In the genomic region with DNA sequence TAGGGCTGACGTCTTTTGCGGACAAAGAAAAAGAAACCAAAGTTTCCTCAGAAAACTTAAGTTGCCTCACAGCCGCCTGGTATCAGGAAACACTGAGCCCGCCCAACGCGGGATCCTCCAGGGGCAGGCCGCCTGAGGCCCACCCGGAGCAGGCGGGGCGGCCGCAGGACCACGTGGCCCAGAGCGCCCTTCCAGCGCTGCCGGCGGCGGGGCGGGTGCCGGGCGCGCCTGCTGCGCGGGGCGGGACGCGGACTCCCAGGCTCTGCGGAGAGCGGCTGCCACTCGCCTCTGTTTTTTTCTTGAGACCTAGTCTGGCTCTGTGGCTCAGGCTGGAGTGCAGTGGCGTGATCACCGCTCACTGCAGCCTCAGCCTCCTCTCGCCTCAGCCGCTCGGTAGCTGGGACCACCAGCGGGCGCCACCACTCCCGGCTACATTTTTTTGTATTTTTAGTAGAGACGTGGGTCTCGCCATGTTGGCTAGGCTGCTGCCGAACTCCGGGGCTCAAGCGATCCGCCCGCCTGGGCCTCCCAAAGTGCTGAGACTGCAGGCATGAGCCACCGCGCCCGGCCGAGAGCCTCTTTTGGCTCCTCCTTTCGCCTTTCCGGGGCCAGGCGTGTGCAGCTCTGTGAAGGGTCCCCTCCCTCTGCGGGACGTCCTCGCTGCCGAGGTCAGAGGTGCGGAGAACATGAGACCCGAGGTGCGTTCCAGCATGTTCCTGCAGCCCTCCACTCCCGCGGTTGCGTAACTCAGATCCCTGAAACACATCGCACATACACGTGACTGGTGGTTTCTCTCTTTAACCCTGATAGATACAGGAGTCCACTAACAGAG, we compare ENCODE assay signal across 8 cellular contexts. TPM values are rescaled to one million over a fixed set of nuclear protein-coding genes. Genes with fewer than 3 reads are reported as not detected.
DNase-seq lines count a peak whose midpoint lies in the region; ATAC-seq and TF ChIP-seq lines count a peak whose summit lies in the region.

No MANE protein-coding gene starts in this region.

- H4K91ac ChIP-seq in trophoblast cell (ENCODE audit: low read depth, low read length): peak overlapping the region; percentile 40

- no peak overlapping the region for H3K23ac ChIP-seq in trophoblast cell (ENCODE audit: low read length)

- H3K9ac ChIP-seq in adipocyte (ENCODE audit: low read length) (peak overlapping the region; percentile 96), trophoblast cell (ENCODE audit: low read length) (peak overlapping the region; percentile 35)

- H3K4me1 ChIP-seq in adipocyte (ENCODE audit: control insufficient read depth, insufficient read depth, low read length): peaks cover 18% of the 10 kb centered on the region
- H3K4me1 ChIP-seq in heart left ventricle: peaks cover 0 to 42% (median 9%) of the 10 kb centered on the region in 12 donors
- peaks cover 5 to 8% of the 10 kb centered on the region in 2 experiments for H3K4me1 ChIP-seq in trophoblast cell (ENCODE audit: control insufficient read depth in 1 of 2, insufficient read depth in 2 of 2, low read length in 2 of 2)
- H3K4me1 ChIP-seq in upper lobe of right lung: peaks cover 8% of the 10 kb centered on the region

- H3K27ac ChIP-seq in heart left ventricle (peak overlapping the region; percentile 95 to 100 (median 98)), trophoblast cell (ENCODE audit: low read depth, low read length) (peak overlapping the region; percentile 74), upper lobe of right lung (peak overlapping the region; percentile 100)

- H3K79me1 ChIP-seq in trophoblast cell (ENCODE audit: low read length): peaks cover 9% of the 10 kb centered on the region

- H3K27me3 ChIP-seq in adipocyte (replicated peaks; ENCODE audit: control insufficient read depth, insufficient read depth, low read length): no peaks in the 10 kb centered on the region
- H3K27me3 ChIP-seq in heart left ventricle: no peaks in the 10 kb centered on the region
- no peaks in the 10 kb centered on the region for H3K27me3 ChIP-seq in trophoblast cell (ENCODE audit: insufficient read depth, low read length)
- H3K27me3 ChIP-seq in upper lobe of right lung: no peaks in the 10 kb centered on the region

- TF ChIP-seq CTCF in heart left ventricle (IDR thresholded peaks at IDR 0.05) (peak in 6 of 12 donors; percentile 8 to 57 (median 30)), upper lobe of right lung (IDR thresholded peaks at IDR 0.05) (peak; percentile 25)

- H3K36me3 ChIP-seq in adipocyte (ENCODE audit: control insufficient read depth, insufficient read depth, low read length, severe bottlenecking) (no peaks in the 10 kb centered on the region), heart left ventricle (peaks cover 0 to 6% (median 0%) of the 10 kb centered on the region in 9 donors), trophoblast cell (ENCODE audit: control insufficient read depth in 1 of 2, insufficient read depth in 2 of 2, low read length in 2 of 2) (no peaks in the 10 kb centered on the region), upper lobe of right lung (no peaks in the 10 kb centered on the region)

- H4K8ac ChIP-seq in trophoblast cell (ENCODE audit: low read depth, low read length): peak overlapping the region; percentile 96

- peak; percentile 85 for ATAC-seq in GM21619 (IDR thresholded peaks at IDR 0.05; ENCODE audit: unreplicated experiment)
- peak; percentile 94 to 99 (median 96) for ATAC-seq in heart left ventricle
- ATAC-seq in upper lobe of right lung: peak; percentile 97

- 1% methylated on average over 38 to 63 of the region's 63 CpGs for WGBS in heart left ventricle, 4 donors
- WGBS in trophoblast cell (ENCODE audit: extremely low coverage, insufficient coverage, insufficient read length): no CpG with 5 or more reads among the region's 63 CpGs

- H3K79me2 ChIP-seq in trophoblast cell (ENCODE audit: control insufficient read depth, insufficient read depth, low read length, poor library complexity): no peaks in the 10 kb centered on the region

- no peak overlapping the region for H4K12ac ChIP-seq in trophoblast cell (ENCODE audit: low read depth, low read length)

- H3K14ac ChIP-seq in trophoblast cell (ENCODE audit: low read length): peak overlapping the region; percentile 15

- TF ChIP-seq POLR2A in heart left ventricle (IDR thresholded peaks at IDR 0.05): peak in 1 of 2 donors; percentile 76

- H3K4me2 ChIP-seq in trophoblast cell (ENCODE audit: low read length): peak overlapping the region; percentile 73

- H2AFZ ChIP-seq in trophoblast cell (ENCODE audit: insufficient read depth, low read length, poor library complexity): peak overlapping the region; percentile 78

- DNase-seq in ELF-1 (ENCODE audit: low read depth, low spot score) (peak; percentile 90), SW 1271 (lab: John Stamatoyannopoulos, UW) (peak; percentile 53 to 69), adipocyte (ENCODE audit: low read depth) (peak; percentile 96), heart left ventricle (peak; percentile 91 to 94 (median 93)), trophoblast cell (peak; percentile 90 to 94), upper lobe of right lung (peak; percentile 95)
- peak; percentile 85 for DNase-seq in Jurkat, Clone E6-1 (ENCODE audit: low read depth, low spot score)

- no peak overlapping the region for H3K4ac ChIP-seq in trophoblast cell (ENCODE audit: low read depth, low read length)

- H3K9me3 ChIP-seq in adipocyte (ENCODE audit: control insufficient read depth, low read length) (no peaks in the 10 kb centered on the region), heart left ventricle (no peaks in the 10 kb centered on the region), trophoblast cell (ENCODE audit: insufficient read depth, low read depth, low read length) (no peaks in the 10 kb centered on the region), upper lobe of right lung (no peaks in the 10 kb centered on the region)

- peak overlapping the region; percentile 12 for H2BK120ac ChIP-seq in trophoblast cell (ENCODE audit: insufficient read depth, low read length, poor library complexity)

- intact Hi-C loops in heart left ventricle (cut with DNase I): loop anchor here in 5 of 10 donors (1.0 to 2.0 kb wide), 4 partner anchors 11 to 24 kb away; a partner anchor contains a TSS
- intact Hi-C loops in upper lobe of right lung (cut with DNase I): no loop called here

- peak overlapping the region; percentile 16 for H3K18ac ChIP-seq in trophoblast cell (ENCODE audit: low read length)

- H2AK5ac ChIP-seq in trophoblast cell (ENCODE audit: low read length): no peak overlapping the region

- no peak overlapping the region for H2BK12ac ChIP-seq in trophoblast cell (ENCODE audit: low read length)

- H3K4me3 ChIP-seq in Jurkat, Clone E6-1 (ENCODE audit: low read length): peak overlapping the region; percentile 64
- peak overlapping the region; percentile 85 for H3K4me3 ChIP-seq in adipocyte (ENCODE audit: low read length)
- H3K4me3 ChIP-seq in heart left ventricle: peak overlapping the region; percentile 22 to 86 (median 66)
- H3K4me3 ChIP-seq in trophoblast cell (ENCODE audit: low read depth, low read length): peak overlapping the region; percentile 67
- H3K4me3 ChIP-seq in upper lobe of right lung: peak overlapping the region; percentile 72

- H2BK5ac ChIP-seq in trophoblast cell (ENCODE audit: low read depth, low read length, poor library complexity): peak overlapping the region; percentile 10

RNA-seq across cellular contexts. Expression of a gene that starts 11.6 kb away (rescaled TPM):
- polyA plus RNA-seq in Jurkat, Clone E6-1 (2012; ENCODE audit: insufficient read depth, insufficient read length): 315 TPM
- total RNA-seq in heart left ventricle (100 to 1,000 TPM in 1 of 9 donors, 10 to 100 TPM in 8; 60.4 to 142 (median 79.1) TPM), upper lobe of right lung (183 TPM)
- 10 to 100 TPM; 24.0 to 95.2 TPM for polyA plus RNA-seq in heart left ventricle
- polyA plus RNA-seq in trophoblast cell (2013): 123 and 124 TPM in 2 replicates

RNA-seq across cellular contexts. Expression of a gene that starts 16.3 kb away (rescaled TPM):
- 3.0 TPM for polyA plus RNA-seq in Jurkat, Clone E6-1 (2012; ENCODE audit: insufficient read depth, insufficient read length)
- total RNA-seq in heart left ventricle: 1 to 10 TPM; 1.8 to 5.1 (median 2.4) TPM
- 1 to 10 TPM; 2.2 to 3.4 TPM for polyA plus RNA-seq in heart left ventricle
- polyA plus RNA-seq in trophoblast cell (2013): 1.5 and 1.8 TPM in 2 replicates
- 5.6 TPM for total RNA-seq in upper lobe of right lung

RNA-seq across cellular contexts. Expression of a gene that starts 49.1 kb away (rescaled TPM):
- not detected for polyA plus RNA-seq in Jurkat, Clone E6-1 (2012; ENCODE audit: insufficient read depth, insufficient read length)
- total RNA-seq in heart left ventricle (not detected), upper lobe of right lung (1.1 TPM)
- polyA plus RNA-seq in heart left ventricle: under 1 TPM in 1 of 2 donors, not detected in 1; 0.14 TPM
- 0.14 and 0.64 TPM in 2 replicates for polyA plus RNA-seq in trophoblast cell (2013)

Comparison
In these comparisons a context has a peak if more than half of its experiments do, and no peak if none do; other contexts are left out.
1. Peak in every context shown above with its lines: DNase-seq, ATAC-seq, H3K4me3 ChIP-seq and H3K27ac ChIP-seq.